ENCODE assay signal across 21 cellular contexts in genomic region chr19:3348042-3348441, GRCh38.
"Had no signal": no experiment of that assay in that cellular context is flagged by ENCODE, and none has a peak within 500 bp of the region (broad histone marks: within the 10 kb centered on the region; RNA-seq: fewer than 3 reads in every experiment).

No MANE protein-coding gene starts in this region.

- FAIRE-seq: bronchial epithelial cell, islet of Langerhans had no signal

- H3K9me3 ChIP-seq: esophagus squamous epithelium, thoracic aorta, upper lobe of right lung had no signal

- H3K4me3 ChIP-seq: esophagus squamous epithelium, thoracic aorta, upper lobe of right lung had no signal

- ATAC-seq: activated CD8-positive, alpha-beta memory T cell treated with anti-CD3 and anti-CD28 coated beads, Interleukin-2, amount 10 ng/mL, durations not matched to agents 7 days and 5 days; activated CD8-positive, alpha-beta T cell treated with anti-CD3 and anti-CD28 coated beads, Interleukin-2, amount 10 ng/mL, durations not matched to agents 7 days and 5 days; activated naive CD4-positive, alpha-beta T cell treated with anti-CD3 and anti-CD28 coated beads, Interleukin-2, amount 50 U/mL, for 72 hours; activated T-cell treated with anti-CD3 and anti-CD28 coated beads, Interleukin-2, amount 50 U/mL, for 72 hours; left colon; right cardiac atrium; upper lobe of right lung had no signal

- H3K27ac ChIP-seq: upper lobe of right lung had no signal

- DNase-seq: activated B cell treated with CpG ODN at 0.5 μM for 24 hours; activated CD8-positive, alpha-beta memory T cell treated with anti-CD3 and anti-CD28 coated beads, Interleukin-2, amount 10 ng/mL, durations not matched to agents 7 days and 5 days; activated CD8-positive, alpha-beta T cell treated with anti-CD3 and anti-CD28 coated beads, Interleukin-2, amount 10 ng/mL, durations not matched to agents 7 days and 5 days; activated naive CD4-positive, alpha-beta T cell; activated T-cell treated with anti-CD3 and anti-CD28 coated beads for 4 hours; activated T-cell treated with anti-CD3 and anti-CD28 coated beads, Interleukin-2, amount 50 U/mL, for 72 hours; esophagus squamous epithelium; foreskin melanocyte; glutamatergic neuron; left colon; naive B cell; nucleus accumbens; stimulated activated CD4-positive, alpha-beta T cell treated with anti-CD3 and anti-CD28 coated beads, Interleukin-2, amount 100 ng/mL, for 48 hours; stimulated activated naive CD4-positive, alpha-beta T cell treated with Interleukin-2 at 50 U/mL for 16 hours; T-helper 1 cell; upper lobe of right lung had no signal

- H3K36me3 ChIP-seq: esophagus squamous epithelium, thoracic aorta, upper lobe of right lung had no signal

- H3K27me3 ChIP-seq: esophagus squamous epithelium, upper lobe of right lung had no signal
